ENCODE assay signal across 11 cellular contexts in the genomic region with DNA sequence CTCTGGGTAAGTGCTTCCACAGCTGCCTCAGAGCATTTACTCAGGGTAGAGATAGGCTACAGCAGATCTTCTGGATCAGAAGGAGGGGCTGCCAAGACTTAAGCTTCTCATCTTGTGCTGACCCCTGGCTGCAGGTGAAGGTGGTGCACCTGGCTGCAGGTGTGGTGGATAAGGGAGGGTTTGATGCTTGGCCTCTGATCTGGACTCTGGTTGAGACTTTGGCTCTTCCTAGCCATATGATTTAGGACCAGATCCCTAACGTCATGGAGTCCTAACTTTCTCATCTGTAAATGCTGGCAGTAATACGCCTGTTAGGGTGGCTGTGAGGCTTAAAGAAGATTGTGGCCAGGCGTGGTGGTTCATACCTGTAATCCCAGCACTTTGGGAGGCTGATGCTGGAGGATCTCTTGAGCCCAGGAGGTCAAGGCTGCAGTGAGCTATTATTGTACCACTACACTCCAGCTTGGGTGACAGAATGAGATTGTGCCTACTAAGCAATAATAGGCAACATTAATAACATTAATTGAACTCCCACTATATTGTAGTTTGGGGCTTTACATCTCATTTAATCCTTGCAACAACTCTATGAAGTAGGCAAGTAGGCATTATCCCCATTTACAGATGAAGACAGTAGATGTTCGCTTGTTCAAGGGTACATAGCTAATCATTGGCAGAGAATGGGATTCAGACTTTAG. TPM values are rescaled to one million over a fixed set of nuclear protein-coding genes. Genes with fewer than 3 reads are reported as not detected.
A peak's percentile ranks its signal among the peaks of the same experiment; 100 is the strongest.
DNase-seq lines count a peak whose midpoint lies in the region; ATAC-seq and TF ChIP-seq lines count a peak whose summit lies in the region.
"Had no signal": no experiment of that assay in that cellular context is flagged by ENCODE, and none has a peak within 500 bp of the region (broad histone marks: within the 10 kb centered on the region; RNA-seq: fewer than 3 reads in every experiment).

No MANE protein-coding gene starts in this region.

- H3K79me2 ChIP-seq in OCI-LY1 (ENCODE audit: insufficient read depth, low read length) = no peaks in the 10 kb centered on the region
- peaks cover 85% of the 10 kb centered on the region for H3K79me2 ChIP-seq in hepatocyte

- H3K4me1 Mint-ChIP-seq in activated naive CD8-positive, alpha-beta T cell treated with anti-CD3 and anti-CD28 coated beads for 36 hours = no peaks in the 10 kb centered on the region

- TF ChIP-seq EP300 in transverse colon (IDR thresholded peaks at IDR 0.05; ENCODE audit: low read depth) = no peak

- H3K27me3 Mint-ChIP-seq in activated naive CD8-positive, alpha-beta T cell treated with anti-CD3 and anti-CD28 coated beads for 36 hours = peaks cover 4% of the 10 kb centered on the region
- H3K27me3 Mint-ChIP-seq: IgD-negative memory B cell had no signal

- H3K9me2 ChIP-seq in OCI-LY1 (ENCODE audit: low read depth, low read length) (no peaks in the 10 kb centered on the region), hepatocyte (replicated peaks; ENCODE audit: insufficient read depth) (no peaks in the 10 kb centered on the region)

- in situ Hi-C loops in transverse colon (cut with MboI; ENCODE audit: low pct_ligation_motif_present in 1 of 4, low pct_unique_long_range_greater_than_20kb in 1 of 4, low sequenced_read_pairs in 3 of 4) = no loop called here

- no peak overlapping the region for H3K27ac Mint-ChIP-seq in activated naive CD8-positive, alpha-beta T cell treated with anti-CD3 and anti-CD28 coated beads for 36 hours
- H3K27ac Mint-ChIP-seq: IgD-negative memory B cell had no signal

- no peak for TF ChIP-seq POLR2A in transverse colon (IDR thresholded peaks at IDR 0.05)

- H3K9me3 ChIP-seq in cardiac muscle cell (ENCODE audit: low read depth) (no peaks in the 10 kb centered on the region), OCI-LY1 (ENCODE audit: low read length) (peaks cover 7% of the 10 kb centered on the region; the same call in 1 of the 2 replicates), hepatocyte (ENCODE audit: low read depth) (no peaks in the 10 kb centered on the region), transverse colon (no peaks in the 10 kb centered on the region)

- H3K4me2 ChIP-seq in OCI-LY1 (ENCODE audit: low read length) (no peak overlapping the region), hepatocyte (no peak overlapping the region)

- H3K4me3 Mint-ChIP-seq in activated naive CD8-positive, alpha-beta T cell treated with anti-CD3 and anti-CD28 coated beads for 36 hours = no peak overlapping the region
- H3K4me3 Mint-ChIP-seq: IgD-negative memory B cell had no signal

- ATAC-seq in left ventricle myocardium superior = no peak
- no peak for ATAC-seq in HG03280 (IDR thresholded peaks at IDR 0.05; ENCODE audit: unreplicated experiment)

- no peak overlapping the region for H3K4me3 ChIP-seq in cardiac muscle cell
- H3K4me3 ChIP-seq in OCI-LY1 (ENCODE audit: low read depth, low read length, poor library complexity, severe bottlenecking) = no peak overlapping the region
- no peak overlapping the region for H3K4me3 ChIP-seq in hepatocyte
- no peak overlapping the region for H3K4me3 ChIP-seq in transverse colon
- H3K4me3 ChIP-seq: GM23248 had no signal

- no peaks in the 10 kb centered on the region for H4K20me1 ChIP-seq in OCI-LY1 (ENCODE audit: insufficient read depth, low read length)
- peaks cover 4% of the 10 kb centered on the region for H4K20me1 ChIP-seq in hepatocyte (ENCODE audit: insufficient read depth, poor library complexity, severe bottlenecking)

- H3F3A ChIP-seq in OCI-LY1 (ENCODE audit: insufficient read depth, low read length) = no peaks in the 10 kb centered on the region

- H3K36me3 ChIP-seq in cardiac muscle cell = no peaks in the 10 kb centered on the region
- H3K36me3 ChIP-seq in OCI-LY1 (ENCODE audit: insufficient read depth, low read length) = no peaks in the 10 kb centered on the region; the same call in 1 of the 2 replicates
- H3K36me3 ChIP-seq in hepatocyte (replicated peaks; ENCODE audit: insufficient read depth, low read depth) = no peaks in the 10 kb centered on the region
- peaks cover 0 to 3% (median 0%) of the 10 kb centered on the region in 4 donors for H3K36me3 ChIP-seq in transverse colon

- H3K4me1 ChIP-seq in cardiac muscle cell (ENCODE audit: low read depth) (no peaks in the 10 kb centered on the region), OCI-LY1 (ENCODE audit: insufficient read depth, low read length, severe bottlenecking) (peaks cover 14% of the 10 kb centered on the region), hepatocyte (ENCODE audit: insufficient read depth) (peaks cover 44% of the 10 kb centered on the region), transverse colon (peaks cover 20 to 55% (median 45%) of the 10 kb centered on the region in 4 donors)

- H3K9ac ChIP-seq in OCI-LY1 (ENCODE audit: low read length) = no peak overlapping the region
- H3K9ac ChIP-seq: GM23248 had no signal

- peak; percentile 7 for TF ChIP-seq CTCF in cardiac muscle cell (IDR thresholded peaks at IDR 0.05; ENCODE audit: low read depth, low read length)
- peak; percentile 69 for TF ChIP-seq CTCF in OCI-LY1 (IDR thresholded peaks at IDR 0.05; ENCODE audit: low read length)
- peak; percentile 31 for TF ChIP-seq CTCF in hepatocyte (IDR thresholded peaks at IDR 0.05; ENCODE audit: poor library complexity)
- peak; percentile 25 to 87 (median 65) for TF ChIP-seq CTCF in transverse colon (IDR thresholded peaks at IDR 0.05)

- H2AFZ ChIP-seq in OCI-LY1 (ENCODE audit: low read length) (no peak overlapping the region), hepatocyte (no peak overlapping the region)
- H2AFZ ChIP-seq: GM23248 had no signal

- intact Hi-C loops in left ventricle myocardium superior (cut with micrococcal nuclease) = no loop called here
- intact Hi-C loops in transverse colon (cut with DNase I; ENCODE audit: low total_unique reads) = no loop called here

- H3K27me3 ChIP-seq in cardiac muscle cell (no peaks in the 10 kb centered on the region), OCI-LY1 (ENCODE audit: insufficient read depth, low read length) (no peaks in the 10 kb centered on the region), hepatocyte (no peaks in the 10 kb centered on the region), transverse colon (no peaks in the 10 kb centered on the region)

- peaks cover 7% of the 10 kb centered on the region for H3K9me3 Mint-ChIP-seq in activated naive CD8-positive, alpha-beta T cell treated with anti-CD3 and anti-CD28 coated beads for 36 hours

- H3K36me3 Mint-ChIP-seq in activated naive CD8-positive, alpha-beta T cell treated with anti-CD3 and anti-CD28 coated beads for 36 hours = no peaks in the 10 kb centered on the region

- 92% methylated on average over 4 of the region's 4 CpGs for WGBS in hepatocyte (ENCODE audit: low lambda C conversion rate, missing lambda C conversion rate)
- WGBS in transverse colon (ENCODE audit: low coverage in 1 of 2), 2 donors = 78% methylated on average over 4 of the region's 4 CpGs; no CpG with 5 or more reads in 1 of the 2 donors

- H3K27ac ChIP-seq in cardiac muscle cell (no peak overlapping the region), OCI-LY1 (ENCODE audit: low read depth, low read length, poor library complexity, severe bottlenecking) (no peak overlapping the region), hepatocyte (peak overlapping the region; percentile 3), transverse colon (peak overlapping the region in 3 of 4 donors; percentile 19 to 90 (median 88))
- H3K27ac ChIP-seq: GM23248 had no signal

- DNase-seq in cardiac muscle cell (ENCODE audit: low read depth in 1 of 2, low spot score in 1 of 2) = no peak
- DNase-seq in left ventricle myocardium superior = no peak
- peak; percentile 56 for DNase-seq in hepatocyte (ENCODE audit: low spot score)
- peak; percentile 78 for DNase-seq in transverse colon
- no peak for DNase-seq in activated naive CD8-positive, alpha-beta T cell treated with anti-CD3 and anti-CD28 coated beads for 36 hours
- DNase-seq in C1 segment of cervical spinal cord (lab: John Stamatoyannopoulos, UW) = no peak
- DNase-seq: GM23248 had no signal

RNA-seq across cellular contexts. Expression of a gene that starts 10.7 kb away (rescaled TPM):
- 2.7 and 3.1 TPM in 2 replicates for total RNA-seq in cardiac muscle cell
- 1.1 and 1.8 TPM in 2 replicates for polyA plus RNA-seq in cardiac muscle cell
- 2.6 TPM for total RNA-seq in left ventricle myocardium superior
- total RNA-seq in hepatocyte = 26.2 and 27.5 TPM in 2 replicates
- polyA plus RNA-seq in hepatocyte = 13.6 and 15.4 TPM in 2 replicates
- total RNA-seq in transverse colon = 10 to 100 TPM; 61.3 to 95.3 (median 77.6) TPM
- total RNA-seq in activated naive CD8-positive, alpha-beta T cell treated with anti-CD3 and anti-CD28 coated beads for 36 hours = under 1 TPM; 0.10 to 0.49 TPM

RNA-seq across cellular contexts. Expression of a gene that starts 30.1 kb away (rescaled TPM):
- not detected in 2 replicates for total RNA-seq in cardiac muscle cell
- not detected in 2 replicates for polyA plus RNA-seq in cardiac muscle cell
- 13.6 TPM for total RNA-seq in left ventricle myocardium superior
- total RNA-seq in hepatocyte = 0.04 and 0.57 TPM in 2 replicates
- polyA plus RNA-seq in hepatocyte = not detected in 2 replicates
- total RNA-seq in transverse colon = 10 to 100 TPM in 1 of 4 donors, 1 to 10 TPM in 3; 4.6 to 16.5 (median 7.5) TPM
- under 1 TPM; 0.62 to 0.70 TPM for total RNA-seq in activated naive CD8-positive, alpha-beta T cell treated with anti-CD3 and anti-CD28 coated beads for 36 hours
- total RNA-seq: GM23248; T-helper 1 cell treated with Interleukin-12 subunit alpha and Interleukin-12 subunit beta and Interleukin-4 antibody, amounts not matched to agents 30 ng/mL and 1 ng/mL, for 36 hours had no signal
- polyA plus RNA-seq: GM23248 had no signal

RNA-seq across cellular contexts. Expression of a gene that starts 39.9 kb away (rescaled TPM):
- total RNA-seq in cardiac muscle cell = 1.7 and 6.5 TPM in 2 replicates
- polyA plus RNA-seq in cardiac muscle cell = 1.5 and 5.3 TPM in 2 replicates
- total RNA-seq in left ventricle myocardium superior = 8.4 TPM
- 36.8 and 43.2 TPM in 2 replicates for total RNA-seq in hepatocyte
- 16.8 and 20.0 TPM in 2 replicates for polyA plus RNA-seq in hepatocyte
- total RNA-seq in transverse colon = 10 to 100 TPM; 17.6 to 62.1 (median 26.2) TPM
- 10 to 100 TPM; 85.7 to 91.7 TPM for total RNA-seq in activated naive CD8-positive, alpha-beta T cell treated with anti-CD3 and anti-CD28 coated beads for 36 hours

Comparison
In these comparisons a context has a peak if more than half of its experiments do, and no peak if none do; other contexts are left out.
1. DNase-seq: peak in hepatocyte (single experiment) and transverse colon (single experiment); none in cardiac muscle cell (0 of 2), left ventricle myocardium superior (single experiment), activated naive CD8-positive, alpha-beta T cell treated with anti-CD3 and anti-CD28 coated beads for 36 hours (single experiment) and C1 segment of cervical spinal cord (0 of 14).
2. H3K27ac ChIP-seq: peak in hepatocyte (single experiment) and transverse colon (3 of 4); none in cardiac muscle cell (single experiment) and OCI-LY1 (single experiment).
3. CTCF ChIP-seq: peak in every context shown above with its lines; median percentile 69 in OCI-LY1; 65 in transverse colon; 31 in hepatocyte; 7 in cardiac muscle cell.